Comparison of ENCODE assay signal across 1 cellular context in genomic region chr3:38143511-38143910, GRCh38.
TF ChIP-seq lines count a peak whose summit lies in the region.

No MANE protein-coding gene starts in this region.

TF ChIP-seq in HepG2, 621 proteins besides CTCF, POLR2A, EP300 and RAD21:
- no peak for TF ChIP-seq STAT5B (CRISPR knock-in tag; IDR thresholded peaks at IDR 0.05)
- TF ChIP-seq ZNF547 (CRISPR knock-in tag; IDR thresholded peaks at IDR 0.05) = no peak
- TF ChIP-seq, protein P1, sequence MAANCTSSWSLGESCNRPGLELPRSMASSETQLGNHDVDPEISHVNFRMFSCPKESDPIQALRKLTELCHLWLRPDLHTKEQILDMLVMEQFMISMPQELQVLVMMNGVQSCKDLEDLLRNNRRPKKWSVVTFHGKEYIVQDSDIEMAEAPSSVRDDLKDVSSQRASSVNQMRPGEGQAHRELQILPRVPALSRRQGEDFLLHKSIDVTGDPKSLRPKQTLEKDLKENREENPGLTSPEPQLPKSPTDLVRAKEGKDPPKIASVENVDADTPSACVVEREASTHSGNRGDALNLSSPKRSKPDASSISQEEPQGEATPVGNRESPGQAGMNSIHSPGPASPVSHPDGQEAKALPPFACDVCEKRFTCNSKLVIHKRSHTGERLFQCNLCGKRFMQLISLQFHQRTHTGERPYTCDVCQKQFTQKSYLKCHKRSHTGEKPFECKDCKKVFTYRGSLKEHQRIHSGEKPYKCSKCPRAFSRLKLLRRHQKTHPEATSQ (CRISPR knock-in tag; IDR thresholded peaks at IDR 0.05; ENCODE audit: borderline replicate concordance) = no peak
- TF ChIP-seq ZNF567 (CRISPR knock-in tag; IDR thresholded peaks at IDR 0.05; ENCODE audit: borderline replicate concordance) = no peak
- TF ChIP-seq ATF7-NPFF (CRISPR knock-in tag; IDR thresholded peaks at IDR 0.05; ENCODE audit: low read depth) = no peak
- no peak for TF ChIP-seq ZNF318 (CRISPR knock-in tag; IDR thresholded peaks at IDR 0.05)
- TF ChIP-seq, protein P2, sequence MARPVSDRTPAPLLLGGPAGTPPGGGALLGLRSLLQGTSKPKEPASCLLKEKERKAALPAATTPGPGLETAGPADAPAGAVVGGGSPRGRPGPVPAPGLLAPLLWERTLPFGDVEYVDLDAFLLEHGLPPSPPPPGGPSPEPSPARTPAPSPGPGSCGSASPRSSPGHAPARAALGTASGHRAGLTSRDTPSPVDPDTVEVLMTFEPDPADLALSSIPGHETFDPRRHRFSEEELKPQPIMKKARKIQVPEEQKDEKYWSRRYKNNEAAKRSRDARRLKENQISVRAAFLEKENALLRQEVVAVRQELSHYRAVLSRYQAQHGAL (CRISPR knock-in tag; IDR thresholded peaks at IDR 0.05; ENCODE audit: not compliant biosample characterization) = no peak
- TF ChIP-seq ZNF10 (CRISPR knock-in tag; IDR thresholded peaks at IDR 0.05; ENCODE audit: borderline replicate concordance, low read depth) = no peak
- no peak for TF ChIP-seq CBX2 (IDR thresholded peaks at IDR 0.05; ENCODE audit: low read depth, low read length)
- TF ChIP-seq CBX2 (CRISPR knock-in tag; IDR thresholded peaks at IDR 0.05; ENCODE audit: low read depth) = no peak
- TF ChIP-seq, protein P3, sequence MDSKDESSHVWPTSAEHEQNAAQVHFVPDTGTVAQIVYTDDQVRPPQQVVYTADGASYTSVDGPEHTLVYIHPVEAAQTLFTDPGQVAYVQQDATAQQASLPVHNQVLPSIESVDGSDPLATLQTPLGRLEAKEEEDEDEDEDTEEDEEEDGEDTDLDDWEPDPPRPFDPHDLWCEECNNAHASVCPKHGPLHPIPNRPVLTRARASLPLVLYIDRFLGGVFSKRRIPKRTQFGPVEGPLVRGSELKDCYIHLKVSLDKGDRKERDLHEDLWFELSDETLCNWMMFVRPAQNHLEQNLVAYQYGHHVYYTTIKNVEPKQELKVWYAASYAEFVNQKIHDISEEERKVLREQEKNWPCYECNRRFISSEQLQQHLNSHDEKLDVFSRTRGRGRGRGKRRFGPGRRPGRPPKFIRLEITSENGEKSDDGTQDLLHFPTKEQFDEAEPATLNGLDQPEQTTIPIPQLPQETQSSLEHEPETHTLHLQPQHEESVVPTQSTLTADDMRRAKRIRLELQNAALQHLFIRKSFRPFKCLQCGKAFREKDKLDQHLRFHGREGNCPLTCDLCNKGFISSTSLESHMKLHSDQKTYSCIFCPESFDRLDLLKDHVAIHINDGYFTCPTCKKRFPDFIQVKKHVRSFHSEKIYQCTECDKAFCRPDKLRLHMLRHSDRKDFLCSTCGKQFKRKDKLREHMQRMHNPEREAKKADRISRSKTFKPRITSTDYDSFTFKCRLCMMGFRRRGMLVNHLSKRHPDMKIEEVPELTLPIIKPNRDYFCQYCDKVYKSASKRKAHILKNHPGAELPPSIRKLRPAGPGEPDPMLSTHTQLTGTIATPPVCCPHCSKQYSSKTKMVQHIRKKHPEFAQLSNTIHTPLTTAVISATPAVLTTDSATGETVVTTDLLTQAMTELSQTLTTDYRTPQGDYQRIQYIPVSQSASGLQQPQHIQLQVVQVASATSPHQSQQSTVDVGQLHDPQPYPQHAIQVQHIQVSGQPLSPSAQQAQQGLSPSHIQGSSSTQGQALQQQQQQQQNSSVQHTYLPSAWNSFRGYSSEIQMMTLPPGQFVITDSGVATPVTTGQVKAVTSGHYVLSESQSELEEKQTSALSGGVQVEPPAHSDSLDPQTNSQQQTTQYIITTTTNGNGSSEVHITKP (CRISPR knock-in tag; IDR thresholded peaks at IDR 0.05; ENCODE audit: low read depth) = no peak
- no peak for TF ChIP-seq SMYD3 (CRISPR knock-in tag; IDR thresholded peaks at IDR 0.05)
- TF ChIP-seq ATF2 (CRISPR knock-in tag; IDR thresholded peaks at IDR 0.05) = no peak
- TF ChIP-seq DNMT1 (CRISPR knock-in tag; IDR thresholded peaks at IDR 0.05) = no peak
- no peak for TF ChIP-seq CREB3 (CRISPR knock-in tag; IDR thresholded peaks at IDR 0.05)
- TF ChIP-seq, protein P4, sequence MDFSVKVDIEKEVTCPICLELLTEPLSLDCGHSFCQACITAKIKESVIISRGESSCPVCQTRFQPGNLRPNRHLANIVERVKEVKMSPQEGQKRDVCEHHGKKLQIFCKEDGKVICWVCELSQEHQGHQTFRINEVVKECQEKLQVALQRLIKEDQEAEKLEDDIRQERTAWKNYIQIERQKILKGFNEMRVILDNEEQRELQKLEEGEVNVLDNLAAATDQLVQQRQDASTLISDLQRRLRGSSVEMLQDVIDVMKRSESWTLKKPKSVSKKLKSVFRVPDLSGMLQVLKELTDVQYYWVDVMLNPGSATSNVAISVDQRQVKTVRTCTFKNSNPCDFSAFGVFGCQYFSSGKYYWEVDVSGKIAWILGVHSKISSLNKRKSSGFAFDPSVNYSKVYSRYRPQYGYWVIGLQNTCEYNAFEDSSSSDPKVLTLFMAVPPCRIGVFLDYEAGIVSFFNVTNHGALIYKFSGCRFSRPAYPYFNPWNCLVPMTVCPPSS (IDR thresholded peaks at IDR 0.05) = no peak
- no peak for TF ChIP-seq FOXO1 (CRISPR knock-in tag; IDR thresholded peaks at IDR 0.05)
- TF ChIP-seq PHB2 (IDR thresholded peaks at IDR 0.05; ENCODE audit: partially characterized antibody) = no peak
- TF ChIP-seq ZNF296 (CRISPR knock-in tag; conservative IDR thresholded peaks at IDR 0.05) = no peak
- TF ChIP-seq PHF21A (CRISPR knock-in tag; IDR thresholded peaks at IDR 0.05) = no peak
